ENCODE assay signal across 9 cellular contexts in genomic region chr19:29812881-29813275, GRCh38. TPM values are rescaled to one million over a fixed set of nuclear protein-coding genes. Genes with fewer than 3 reads are reported as not detected.
DNase-seq lines count a peak whose midpoint lies in the region; ATAC-seq and TF ChIP-seq lines count a peak whose summit lies in the region.
"Had no signal": no experiment of that assay in that cellular context is flagged by ENCODE, and none has a peak within 500 bp of the region (broad histone marks: within the 10 kb centered on the region; RNA-seq: fewer than 3 reads in every experiment).

No MANE protein-coding gene starts in this region.

- CTCF ChIA-PET in PC-3 (lab: Charles Lee), result interaction anchor here (0.6 to 0.7 kb wide), 2 partner anchors 27 to 33 kb away, joined by 4 to 5 read pairs; no protein-coding TSS in a partner anchor

- no peaks in the 10 kb centered on the region for H3K9me3 ChIP-seq in PC-3 (ENCODE audit: low read length)
- H3K9me3 ChIP-seq in parathyroid adenoma (ENCODE audit: control insufficient read depth, low read length), result no peaks in the 10 kb centered on the region

- H3K4me2 ChIP-seq in PC-3 (ENCODE audit: low read length) (peak overlapping the region; percentile 86), parathyroid adenoma (ENCODE audit: low read length) (peak overlapping the region; percentile 71)

- H3K27ac ChIP-seq in PC-3 (ENCODE audit: low read length), result no peak overlapping the region
- H3K27ac ChIP-seq in parathyroid adenoma, result no peak overlapping the region

- peaks cover 5% of the 10 kb centered on the region; the same call in 1 of the 2 replicates for H3K4me1 ChIP-seq in PC-3 (ENCODE audit: insufficient read depth, low read length)
- no peaks in the 10 kb centered on the region for H3K4me1 ChIP-seq in parathyroid adenoma

- in situ Hi-C loops in G401 (cut with HindIII; ENCODE audit: low sequenced_read_pairs), result no loop called here

- no peaks in the 10 kb centered on the region for H3K9me2 ChIP-seq in PC-3 (replicated peaks; ENCODE audit: low read length)

- peak overlapping the region; percentile 67 for H3K4me3 ChIP-seq in PC-3 (ENCODE audit: low read length)
- no peak overlapping the region for H3K4me3 ChIP-seq in parathyroid adenoma (ENCODE audit: low read depth, low read length)

- no peaks in the 10 kb centered on the region for H3F3A ChIP-seq in PC-3 (ENCODE audit: low read length, unreplicated experiment)

- peak overlapping the region; percentile 94 for H3K4me3 Mint-ChIP-seq in endothelial cell (ENCODE audit: unreplicated experiment)

- intact Hi-C loops in PC-3 (cut with micrococcal nuclease), result no loop called here

- ATAC-seq in PC-3 (no peak), GM21515 (IDR thresholded peaks at IDR 0.05; ENCODE audit: unreplicated experiment) (no peak)
- ATAC-seq: left ventricle myocardium superior had no signal

- POLR2A ChIA-PET in PC-3 (lab: Charles Lee; ENCODE audit: unreplicated experiment), result no interaction called here

- TF ChIP-seq CTCF in PC-3 (conservative IDR thresholded peaks at IDR 0.05; ENCODE audit: low read depth, low read length) (no peak), endothelial cell (IDR thresholded peaks at IDR 0.05; ENCODE audit: unreplicated experiment) (no peak), parathyroid adenoma (IDR thresholded peaks at IDR 0.05) (no peak)

- H4K20me1 ChIP-seq in PC-3 (ENCODE audit: low read length), result no peaks in the 10 kb centered on the region

- peak; percentile 27 for DNase-seq in G401 (ENCODE audit: low spot score)
- no peak for DNase-seq in PC-3
- DNase-seq in endothelial cell (ENCODE audit: low spot score), result no peak
- DNase-seq in COLO668 (lab: John Stamatoyannopoulos, UW; ENCODE audit: unreplicated experiment), result no peak
- no peak for DNase-seq in LoVo (ENCODE audit: low spot score)
- no peak for DNase-seq in epidermal melanocyte (ENCODE audit: insufficient read length, low spot score)

- BruUV-seq in PC-3 (replicated peaks; lab: Mats Ljungman, UMichigan), result TSS peak; percentile 30

- H3K9me3 Mint-ChIP-seq in endothelial cell (ENCODE audit: unreplicated experiment), result no peaks in the 10 kb centered on the region

- peaks cover 6% of the 10 kb centered on the region for H3K4me1 Mint-ChIP-seq in endothelial cell (ENCODE audit: unreplicated experiment)

- H3K36me3 Mint-ChIP-seq in endothelial cell (ENCODE audit: low read depth, unreplicated experiment), result peaks cover 4% of the 10 kb centered on the region

- peaks cover 7% of the 10 kb centered on the region for H3K27me3 Mint-ChIP-seq in endothelial cell (ENCODE audit: unreplicated experiment)

- peak overlapping the region; percentile 20; the same call in 1 of the 2 replicates for H3K9ac ChIP-seq in PC-3 (ENCODE audit: low read length)
- H3K9ac ChIP-seq in parathyroid adenoma, result no peak overlapping the region

- H3K36me3 ChIP-seq in PC-3 (ENCODE audit: low read depth, low read length) (no peaks in the 10 kb centered on the region), parathyroid adenoma (ENCODE audit: control insufficient read depth, insufficient read depth, low read length) (no peaks in the 10 kb centered on the region)

- H2AFZ ChIP-seq in PC-3 (ENCODE audit: low read length) (peak overlapping the region; percentile 50; the same call in 1 of the 2 replicates), parathyroid adenoma (peak overlapping the region; percentile 75)

- H3K27ac Mint-ChIP-seq in endothelial cell (ENCODE audit: unreplicated experiment), result peak overlapping the region; percentile 52

- H3K79me2 ChIP-seq in PC-3 (ENCODE audit: low read length) (no peaks in the 10 kb centered on the region), parathyroid adenoma (no peaks in the 10 kb centered on the region)

- H3K27me3 ChIP-seq in PC-3 (ENCODE audit: low read length) (no peaks in the 10 kb centered on the region), parathyroid adenoma (ENCODE audit: control insufficient read depth, insufficient read depth, low read length) (no peaks in the 10 kb centered on the region)

RNA-seq across cellular contexts. Expression of gene CCNE1, which starts 1.1 kb away (rescaled TPM):
- total RNA-seq in G401 (2014; rRNA removed; shearing (Covaris generic)), result 50.8 and 76.0 TPM in 2 replicates
- total RNA-seq in PC-3 (2014; rRNA removed), result 10.0 and 10.9 TPM in 2 replicates
- 2.3 TPM for total RNA-seq in endothelial cell (ENCODE audit: unreplicated experiment)
